Comparison of ENCODE assay signal across 36 cellular contexts in genomic region chr12:115606040-115606439, GRCh38.
"Had no signal": no experiment of that assay in that cellular context is flagged by ENCODE, and none has a peak within 500 bp of the region (broad histone marks: within the 10 kb centered on the region; RNA-seq: fewer than 3 reads in every experiment).

No MANE protein-coding gene starts in this region.

- H3K27ac Mint-ChIP-seq: activated B cell treated with CpG ODN at 0.5 μM for 24 hours; activated CD4-positive, alpha-beta memory T cell treated with anti-CD3 and anti-CD28 coated beads for 36 hours; activated CD4-positive, alpha-beta T cell treated with anti-CD3 and anti-CD28 coated beads, Interleukin-2, amount 10 ng/mL, durations not matched to agents 24 days and 14 days; activated CD8-positive, alpha-beta memory T cell treated with anti-CD3 and anti-CD28 coated beads, Interleukin-2, amount 10 ng/mL, durations not matched to agents 7 days and 5 days; activated CD8-positive, alpha-beta T cell treated with anti-CD3 and anti-CD28 coated beads, Interleukin-2, amount 10 ng/mL, durations not matched to agents 7 days and 5 days; activated naive CD4-positive, alpha-beta T cell treated with anti-CD3 and anti-CD28 coated beads, Interleukin-2, amount 10 ng/mL, durations not matched to agents 7 days and 5 days; activated naive CD4-positive, alpha-beta T cell treated with anti-CD3 and anti-CD28 coated beads, Interleukin-2, amount 50 U/mL, for 24 hours; activated naive CD8-positive, alpha-beta T cell; activated naive CD8-positive, alpha-beta T cell treated with anti-CD3 and anti-CD28 coated beads, Interleukin-2, amount 10 ng/mL, durations not matched to agents 7 days and 5 days; activated naive CD8-positive, alpha-beta T cell treated with anti-CD3 and anti-CD28 coated beads, Interleukin-2, amount 50 U/mL, for 24 hours; activated T-cell treated with anti-CD3 and anti-CD28 coated beads, Interleukin-2, amount 50 U/mL, for 24 hours; activated T-helper 2 cell treated with anti-CD3 and anti-CD28 coated beads, Interferon-gamma antibody, Interleukin-2, Interleukin-4, amounts not matched to agents 10 μg/mL and 5 μg/mL and 100 μg/mL, durations not matched to agents 14 hours and 24 hours and 36 hours; brain; T-helper 1 cell treated with Interleukin-12 subunit alpha and Interleukin-12 subunit beta and Interleukin-4 antibody, amounts not matched to agents 30 μg/mL and 1 μg/mL, for 36 hours; T-helper 2 cell treated with Interferon-gamma antibody and Interleukin-4, amounts not matched to agents 5 μg/mL and 100 μg/mL, for 36 hours had no signal

- H3K36me3 Mint-ChIP-seq: activated CD4-positive, alpha-beta memory T cell treated with anti-CD3 and anti-CD28 coated beads for 36 hours; activated CD8-positive, alpha-beta memory T cell treated with anti-CD3 and anti-CD28 coated beads, Interleukin-2, amount 10 ng/mL, durations not matched to agents 7 days and 5 days; activated naive CD4-positive, alpha-beta T cell treated with anti-CD3 and anti-CD28 coated beads, Interleukin-2, amount 10 ng/mL, durations not matched to agents 7 days and 5 days; activated naive CD4-positive, alpha-beta T cell treated with anti-CD3 and anti-CD28 coated beads, Interleukin-2, amount 50 U/mL, for 24 hours; activated naive CD8-positive, alpha-beta T cell; activated naive CD8-positive, alpha-beta T cell treated with anti-CD3 and anti-CD28 coated beads, Interleukin-2, amount 10 ng/mL, durations not matched to agents 7 days and 5 days; brain had no signal

- H3K9me3 ChIP-seq: ascending aorta had no signal

- H3K9me3 Mint-ChIP-seq: activated B cell treated with CpG ODN at 0.5 μM for 24 hours; activated CD4-positive, alpha-beta memory T cell treated with anti-CD3 and anti-CD28 coated beads for 36 hours; activated CD4-positive, alpha-beta T cell treated with anti-CD3 and anti-CD28 coated beads, Interleukin-2, amount 10 ng/mL, durations not matched to agents 24 days and 14 days; activated naive CD8-positive, alpha-beta T cell treated with anti-CD3 and anti-CD28 coated beads, Interleukin-2, amount 50 U/mL, for 24 hours; activated T-cell treated with anti-CD3 and anti-CD28 coated beads, Interleukin-2, amount 50 U/mL, for 24 hours; central memory CD8-positive, alpha-beta T cell; T-helper 1 cell treated with Interleukin-12 subunit alpha and Interleukin-12 subunit beta and Interleukin-4 antibody, amounts not matched to agents 30 μg/mL and 1 μg/mL, for 36 hours; T-helper 2 cell treated with Interferon-gamma antibody and Interleukin-4, amounts not matched to agents 5 μg/mL and 100 μg/mL, for 36 hours had no signal

- DNase-seq: activated B cell treated with CpG ODN at 0.5 μM for 24 hours; activated CD4-positive, alpha-beta memory T cell treated with anti-CD3 and anti-CD28 coated beads for 36 hours; activated CD4-positive, alpha-beta T cell treated with anti-CD3 and anti-CD28 coated beads for 4 hours; activated CD4-positive, alpha-beta T cell treated with anti-CD3 and anti-CD28 coated beads, Interleukin-2, amount 10 ng/mL, durations not matched to agents 24 days and 14 days; activated CD4-positive, alpha-beta T cell treated with anti-CD3 and anti-CD28 coated beads, Interleukin-2, amount 50 U/mL, for 1 hour; activated CD4-positive, alpha-beta T cell treated with anti-CD3 and anti-CD28 coated beads, Interleukin-2, amount 50 U/mL, for 4 hours; activated CD4-positive, CD25-positive, alpha-beta regulatory T cell treated with anti-CD3 and anti-CD28 coated beads, Interleukin-2, amount 50 U/mL, for 72 hours; activated CD8-positive, alpha-beta memory T cell treated with anti-CD3 and anti-CD28 coated beads for 24 hours; activated CD8-positive, alpha-beta memory T cell treated with anti-CD3 and anti-CD28 coated beads, Interleukin-2, amount 10 ng/mL, durations not matched to agents 7 days and 5 days; activated CD8-positive, alpha-beta memory T cell treated with anti-CD3 and anti-CD28 coated beads, Interleukin-2, amount 50 U/mL, for 48 hours; activated CD8-positive, alpha-beta T cell treated with anti-CD3 and anti-CD28 coated beads, Interleukin-2, amount 10 ng/mL, durations not matched to agents 7 days and 5 days; activated effector memory CD4-positive, alpha-beta T cell treated with Interleukin-2 at 50 U/mL for 16 hours; activated gamma-delta T cell; activated naive CD4-positive, alpha-beta T cell treated with anti-CD3 and anti-CD28 coated beads, Interleukin-2, amount 10 ng/mL, durations not matched to agents 7 days and 5 days; activated naive CD4-positive, alpha-beta T cell treated with Interleukin-2 at 50 U/mL for 16 hours; activated naive CD8-positive, alpha-beta T cell treated with anti-CD3 and anti-CD28 coated beads, Interleukin-2, amount 10 ng/mL, durations not matched to agents 7 days and 5 days; activated naive CD8-positive, alpha-beta T cell treated with anti-CD3 and anti-CD28 coated beads, Interleukin-2, amount 50 U/mL, for 24 hours; activated T-cell treated with anti-CD3 and anti-CD28 coated beads, Interleukin-2, amount 50 U/mL, for 24 hours; activated T-cell treated with anti-CD3 and anti-CD28 coated beads, Interleukin-2, amount 50 U/mL, for 48 hours; amygdala; anterior cingulate cortex; caudate nucleus; cerebellar nuclear complex; T-helper 1 cell; T-helper 2 cell; T-helper 9 cell had no signal

- H3K4me3 ChIP-seq: ascending aorta, cardiac muscle cell had no signal

- ATAC-seq: activated CD8-positive, alpha-beta memory T cell treated with anti-CD3 and anti-CD28 coated beads, Interleukin-2, amount 10 ng/mL, durations not matched to agents 7 days and 5 days; activated CD8-positive, alpha-beta T cell treated with anti-CD3 and anti-CD28 coated beads, Interleukin-2, amount 10 ng/mL, durations not matched to agents 7 days and 5 days; activated naive CD8-positive, alpha-beta T cell treated with anti-CD3 and anti-CD28 coated beads, Interleukin-2, amount 50 U/mL, for 24 hours had no signal

- H3K4me1 ChIP-seq: ascending aorta had no signal

- H3K4me1 Mint-ChIP-seq: activated B cell treated with CpG ODN at 0.5 μM for 24 hours; activated CD4-positive, alpha-beta T cell treated with anti-CD3 and anti-CD28 coated beads, Interleukin-2, amount 10 ng/mL, durations not matched to agents 24 days and 14 days; activated CD8-positive, alpha-beta memory T cell treated with anti-CD3 and anti-CD28 coated beads, Interleukin-2, amount 10 ng/mL, durations not matched to agents 7 days and 5 days; activated naive CD4-positive, alpha-beta T cell treated with anti-CD3 and anti-CD28 coated beads, Interleukin-2, amount 10 ng/mL, durations not matched to agents 7 days and 5 days; activated naive CD4-positive, alpha-beta T cell treated with anti-CD3 and anti-CD28 coated beads, Interleukin-2, amount 50 U/mL, for 24 hours; activated naive CD8-positive, alpha-beta T cell treated with anti-CD3 and anti-CD28 coated beads, Interleukin-2, amount 10 ng/mL, durations not matched to agents 7 days and 5 days; activated naive CD8-positive, alpha-beta T cell treated with anti-CD3 and anti-CD28 coated beads, Interleukin-2, amount 50 U/mL, for 24 hours; brain; central memory CD8-positive, alpha-beta T cell had no signal

- H3K27me3 Mint-ChIP-seq: activated CD4-positive, alpha-beta memory T cell treated with anti-CD3 and anti-CD28 coated beads for 36 hours; activated CD8-positive, alpha-beta memory T cell treated with anti-CD3 and anti-CD28 coated beads, Interleukin-2, amount 10 ng/mL, durations not matched to agents 7 days and 5 days; activated naive CD8-positive, alpha-beta T cell treated with anti-CD3 and anti-CD28 coated beads, Interleukin-2, amount 10 ng/mL, durations not matched to agents 7 days and 5 days; central memory CD8-positive, alpha-beta T cell had no signal

- H3K36me3 ChIP-seq: ascending aorta, cardiac muscle cell had no signal

- H3K27me3 ChIP-seq: ascending aorta had no signal

- H3K4me3 Mint-ChIP-seq: activated B cell treated with CpG ODN at 0.5 μM for 24 hours; activated CD4-positive, alpha-beta memory T cell treated with anti-CD3 and anti-CD28 coated beads for 36 hours; activated CD4-positive, alpha-beta T cell treated with anti-CD3 and anti-CD28 coated beads, Interleukin-2, amount 10 ng/mL, durations not matched to agents 24 days and 14 days; activated CD8-positive, alpha-beta memory T cell treated with anti-CD3 and anti-CD28 coated beads, Interleukin-2, amount 10 ng/mL, durations not matched to agents 7 days and 5 days; activated CD8-positive, alpha-beta T cell treated with anti-CD3 and anti-CD28 coated beads, Interleukin-2, amount 10 ng/mL, durations not matched to agents 7 days and 5 days; activated naive CD4-positive, alpha-beta T cell treated with anti-CD3 and anti-CD28 coated beads, Interleukin-2, amount 10 ng/mL, durations not matched to agents 7 days and 5 days; activated naive CD4-positive, alpha-beta T cell treated with anti-CD3 and anti-CD28 coated beads, Interleukin-2, amount 50 U/mL, for 24 hours; activated naive CD8-positive, alpha-beta T cell; activated naive CD8-positive, alpha-beta T cell treated with anti-CD3 and anti-CD28 coated beads, Interleukin-2, amount 10 ng/mL, durations not matched to agents 7 days and 5 days; activated naive CD8-positive, alpha-beta T cell treated with anti-CD3 and anti-CD28 coated beads, Interleukin-2, amount 50 U/mL, for 24 hours; activated T-cell treated with anti-CD3 and anti-CD28 coated beads, Interleukin-2, amount 50 U/mL, for 24 hours; brain; central memory CD8-positive, alpha-beta T cell; T-helper 1 cell treated with Interleukin-12 subunit alpha and Interleukin-12 subunit beta and Interleukin-4 antibody, amounts not matched to agents 30 μg/mL and 1 μg/mL, for 36 hours; T-helper 2 cell treated with Interferon-gamma antibody and Interleukin-4, amounts not matched to agents 5 μg/mL and 100 μg/mL, for 36 hours had no signal

- H3K27ac ChIP-seq: ascending aorta, cardiac muscle cell, VCaP had no signal
